In genomic region chr22:20507253-20508066, GRCh38 we compare ENCODE assay signal across 8 cellular contexts. TPM values are rescaled to one million over a fixed set of nuclear protein-coding genes. Genes with fewer than 3 reads are reported as not detected.
DNase-seq lines count a peak whose midpoint lies in the region; ATAC-seq, FAIRE-seq and TF ChIP-seq lines count a peak whose summit lies in the region.

Gene MED15, plus strand, starts transcription at chr22:20507610. Its CDS starts 69 bp downstream, at chr22:20507679.

- H3F3A ChIP-seq in PC-9 (ENCODE audit: insufficient read depth, low read depth): peaks cover 36% of the 10 kb centered on the region

- H3K4ac ChIP-seq in IMR-90 (ENCODE audit: low read depth, low read length): peak within 1 kb of the TSS; percentile 93

- no peaks in the 10 kb centered on the region for H3K27me3 ChIP-seq in IMR-90 (ENCODE audit: control insufficient read depth, insufficient read depth, low read length)
- no peaks in the 10 kb centered on the region for H3K27me3 ChIP-seq in PC-9 (ENCODE audit: insufficient read depth, low read depth)
- no peaks in the 10 kb centered on the region for H3K27me3 ChIP-seq in esophagus (ENCODE audit: control insufficient read depth in 1 of 2, insufficient read depth in 2 of 2, low read length in 2 of 2)
- no peaks in the 10 kb centered on the region for H3K27me3 ChIP-seq in muscle layer of colon (ENCODE audit: control insufficient read depth in 1 of 2, insufficient read depth in 2 of 2, low read length in 2 of 2)

- peaks cover 49% of the 10 kb centered on the region for H3K79me2 ChIP-seq in PC-9 (ENCODE audit: low read depth)

- H2BK120ac ChIP-seq in IMR-90 (ENCODE audit: low read depth, low read length): peak within 1 kb of the TSS; percentile 87

- peak within 1 kb of the TSS; percentile 99 for H2AK5ac ChIP-seq in IMR-90 (ENCODE audit: low read depth, low read length)

- H3K4me1 ChIP-seq in IMR-90 (ENCODE audit: control insufficient read depth, insufficient read depth, low read length) (peaks cover 18% of the 10 kb centered on the region), PC-9 (replicated peaks; ENCODE audit: insufficient read depth) (peaks cover 35% of the 10 kb centered on the region), esophagus (ENCODE audit: control insufficient read depth in 2 of 2, insufficient read depth in 2 of 2, low read length in 1 of 2) (peaks cover 5 to 12% of the 10 kb centered on the region in 2 donors), muscle layer of colon (ENCODE audit: insufficient read depth, low read length) (peaks cover 35% of the 10 kb centered on the region)

- peak within 1 kb of the TSS; percentile 94 for H2BK5ac ChIP-seq in IMR-90 (ENCODE audit: low read depth, low read length, poor library complexity, severe bottlenecking)

- H3K4me2 ChIP-seq in IMR-90 (ENCODE audit: low read depth, low read length): peak within 1 kb of the TSS; percentile 96
- peak within 1 kb of the TSS; percentile 100 for H3K4me2 ChIP-seq in PC-9

- peak within 1 kb of the TSS; percentile 82 for H3K14ac ChIP-seq in IMR-90 (replicated peaks; ENCODE audit: low read depth, low read length)

- H3K36me3 ChIP-seq in IMR-90 (ENCODE audit: control insufficient read depth, insufficient read depth, low read length) (peaks cover 4% of the 10 kb centered on the region; the same call in 1 of the 2 replicates), PC-9 (ENCODE audit: low read depth) (no peaks in the 10 kb centered on the region), esophagus (ENCODE audit: control insufficient read depth in 2 of 2, insufficient read depth in 2 of 2, low read length in 1 of 2) (no peaks in the 10 kb centered on the region), muscle layer of colon (ENCODE audit: insufficient read depth, low read length) (no peaks in the 10 kb centered on the region)

- H3K9ac ChIP-seq in IMR-90 (ENCODE audit: low read depth, low read length): peak within 1 kb of the TSS; percentile 97
- peak within 1 kb of the TSS; percentile 88 for H3K9ac ChIP-seq in muscle layer of colon (ENCODE audit: low read length)

- H3K79me1 ChIP-seq in IMR-90 (ENCODE audit: low read depth in 1 of 2, low read length in 2 of 2): peaks cover 3 to 39% of the 10 kb centered on the region in 2 experiments

- peak within 1 kb of the TSS; percentile 98 for H3K56ac ChIP-seq in IMR-90 (ENCODE audit: extremely low read depth, insufficient read depth, low read length)

- H3K4me3 ChIP-seq in IMR-90 (ENCODE audit: insufficient read depth, low read depth, low read length) (peak within 1 kb of the TSS; percentile 78), PC-9 (peak within 1 kb of the TSS; percentile 66), esophagus (ENCODE audit: low read depth in 1 of 2, low read length in 2 of 2) (peak within 1 kb of the TSS; percentile 61 to 90), muscle layer of colon (ENCODE audit: low read depth in 1 of 2, low read length in 2 of 2) (peak within 1 kb of the TSS; percentile 73 to 97)

- H3K9me1 ChIP-seq in IMR-90 (ENCODE audit: insufficient read depth, low read length): peaks cover 15% of the 10 kb centered on the region

- intact Hi-C loops in IMR-90 (cut with micrococcal nuclease) (loop anchor here (5.0 kb wide), 2 partner anchors 45 to 60 kb away; no protein-coding TSS in a partner anchor), PC-9 (cut with micrococcal nuclease; ENCODE audit: unreplicated experiment) (no loop called here)

- H4K20me1 ChIP-seq in IMR-90 (ENCODE audit: insufficient read depth, low read length) (peaks cover 43% of the 10 kb centered on the region), PC-9 (ENCODE audit: insufficient read depth) (no peaks in the 10 kb centered on the region; the same call in 1 of the 2 replicates)

- BruUV-seq in IMR-90 (replicated peaks; lab: Mats Ljungman, UMichigan) (no TSS peak), PC-9 (replicated peaks; lab: Mats Ljungman, UMichigan) (TSS peak; percentile 51)

- H3K18ac ChIP-seq in IMR-90 (ENCODE audit: low read depth, low read length): peak within 1 kb of the TSS; percentile 87

- H3K9me3 ChIP-seq in IMR-90 (ENCODE audit: control insufficient read depth, insufficient read depth, low read length) (no peaks in the 10 kb centered on the region), PC-9 (ENCODE audit: insufficient read depth, low read depth) (no peaks in the 10 kb centered on the region), esophagus (ENCODE audit: control insufficient read depth in 2 of 2, insufficient read depth in 1 of 2, low read depth in 1 of 2, low read length in 1 of 2) (no peaks in the 10 kb centered on the region), muscle layer of colon (ENCODE audit: low read length) (no peaks in the 10 kb centered on the region)

- peak within 1 kb of the TSS; percentile 94 for H4K91ac ChIP-seq in IMR-90 (ENCODE audit: insufficient read depth, low read depth, low read length)

- DNase-seq in D721Med (ENCODE audit: insufficient read length, low spot score) (peak; percentile 73), IMR-90 (peak; percentile 89), PC-9 (peak; percentile 74 to 76)
- DNase-seq in activated T-cell treated with anti-CD3 and anti-CD28 coated beads, Interleukin-2, amount 50 U/mL, for 1 hour: peak; percentile 84
- peak; percentile 77 for DNase-seq in stimulated activated CD8-positive, alpha-beta memory T cell treated with anti-CD3 and anti-CD28 coated beads, Interleukin-7, amount 100 ng/mL, for 24 hours (ENCODE audit: low read depth)

- H4K8ac ChIP-seq in IMR-90 (ENCODE audit: low read depth in 2 of 2, low read length in 2 of 2): peak within 1 kb of the TSS; percentile 81 to 96

- H2AFZ ChIP-seq in IMR-90 (replicated peaks; ENCODE audit: low read length, poor library complexity) (peak within 1 kb of the TSS; percentile 93), PC-9 (peak within 1 kb of the TSS; percentile 72; the same call in 1 of the 2 replicates)

- no peak for FAIRE-seq in D721Med (lab: Jason Lieb, UNC)

- H3K9me2 ChIP-seq in PC-9 (ENCODE audit: insufficient read depth): no peaks in the 10 kb centered on the region

- H2BK15ac ChIP-seq in IMR-90 (ENCODE audit: low read depth, low read length): peak within 1 kb of the TSS; percentile 92; the same call in 2 of the 3 replicates

- WGBS in IMR-90 (ENCODE audit: extremely low coverage in 2 of 2, insufficient read length in 1 of 2), 2 experiments: 0% methylated on average over 31 of the region's 58 CpGs; no CpG with 5 or more reads in 1 of the 2 experiments
- WGBS in esophagus, 2 donors: 1% methylated on average over 58 of the region's 58 CpGs

- peak; percentile 95 for TF ChIP-seq POLR2A in IMR-90 (IDR thresholded peaks at IDR 0.05; ENCODE audit: low read depth, low read length)

- H3K23ac ChIP-seq in IMR-90 (ENCODE audit: low read depth, low read length): peak within 1 kb of the TSS; percentile 88

- CTCF ChIA-PET in IMR-90 (lab: Yijun Ruan, JAX) (no interaction called here), PC-9 (lab: Charles Lee) (no interaction called here)

- 0 out of 2 replicates have a peak, but pooled peaks have one; percentile 26 for TF ChIP-seq RAD21 in IMR-90 (IDR thresholded peaks at IDR 0.05; ENCODE audit: low read length)

- ATAC-seq in GM21447 (IDR thresholded peaks at IDR 0.05; ENCODE audit: unreplicated experiment) (peak; percentile 87), IMR-90 (ENCODE audit: low read depth) (peak; percentile 73)

- POLR2A ChIA-PET in IMR-90 (lab: Charles Lee; ENCODE audit: unreplicated experiment) (interaction anchor here (0.6 kb wide), 1 partner anchor 12 kb away, joined by 3 read pairs; the partner anchor contains the start of gene KLHL22), PC-9 (lab: Charles Lee; ENCODE audit: unreplicated experiment) (interaction anchor here (0.7 kb wide), 1 partner anchor 62 kb away, joined by 5 read pairs; no protein-coding TSS in a partner anchor)

- in situ Hi-C loops in IMR-90 (cut with MboI; ENCODE audit: low sequenced_read_pairs): no loop called here

- dilution Hi-C loops in IMR-90 (cut with HindIII; ENCODE audit: low sequenced_read_pairs, unreplicated experiment): no loop called here

- TF ChIP-seq CTCF in D721Med (IDR thresholded peaks at IDR 0.05; ENCODE audit: insufficient read depth, missing control alignments) (no peak), IMR-90 (conservative IDR thresholded peaks at IDR 0.05; ENCODE audit: low read depth, low read length) (no peak), PC-9 (conservative IDR thresholded peaks at IDR 0.05) (no peak)

- peak within 1 kb of the TSS; percentile 99 for H2AK9ac ChIP-seq in IMR-90 (replicated peaks; ENCODE audit: low read depth, low read length, poor library complexity)

- H3K27ac ChIP-seq in IMR-90 (ENCODE audit: insufficient read depth, low read length) (peak within 1 kb of the TSS; percentile 97), PC-9 (peak within 1 kb of the TSS; percentile 98), esophagus (ENCODE audit: low read depth in 2 of 2, low read length in 1 of 2) (peak within 1 kb of the TSS; percentile 93 to 95), muscle layer of colon (ENCODE audit: low read depth, low read length) (peak within 1 kb of the TSS; percentile 99)

- H4K5ac ChIP-seq in IMR-90 (ENCODE audit: low read depth, low read length): peak within 1 kb of the TSS; percentile 83

- H2BK20ac ChIP-seq in IMR-90 (ENCODE audit: low read depth, low read length): no peak within 1 kb of the TSS

TF ChIP-seq in IMR-90, 13 proteins besides CTCF, POLR2A, EP300 and RAD21 (continues in another document):
- TF ChIP-seq SMC3 (IDR thresholded peaks at IDR 0.05; ENCODE audit: low read depth, low read length) (peak; percentile 18; the same call in 1 of the 2 replicates), NFE2L2 (IDR thresholded peaks at IDR 0.05; ENCODE audit: low read depth, low read length) (no peak), CHD1 (IDR thresholded peaks at IDR 0.05; ENCODE audit: low read depth, low read length) (peak; percentile 95), MXI1 (IDR thresholded peaks at IDR 0.05; ENCODE audit: borderline replicate concordance, low read depth, low read length) (peak; percentile 46; the same call in 1 of the 2 replicates), USF2 (IDR thresholded peaks at IDR 0.05; ENCODE audit: low read depth, low read length) (no peak), MAZ (IDR thresholded peaks at IDR 0.05; ENCODE audit: borderline replicate concordance, low read depth, low read length) (peak; percentile 36), BHLHE40 (IDR thresholded peaks at IDR 0.05; ENCODE audit: low read depth, low read length) (peak; percentile 16; the same call in 1 of the 2 replicates), FOS (IDR thresholded peaks at IDR 0.05; ENCODE audit: low read depth, low read length) (peak; percentile 54; the same call in 1 of the 2 replicates)

RNA-seq across cellular contexts. Expression of gene MED15, which starts in this region (rescaled TPM):
- total RNA-seq in IMR-90 (2012; rRNA removed) (19.0 and 22.8 TPM in 2 replicates), PC-9 (2021) (82.0 and 87.9 TPM in 2 replicates)
- polyA plus RNA-seq in IMR-90 (2012; rRNA removed) (68.8 and 71.5 TPM in 2 replicates), esophagus (10 to 100 TPM; 31.0 to 55.9 TPM)
- 43.1 and 81.0 TPM in 2 replicates for polyA plus RNA-seq in IMR-90 (2012; cell fraction: cytosol; rRNA removed)
- 269 and 514 TPM in 2 replicates for polyA plus RNA-seq in IMR-90 (2012; cell fraction: nucleus; rRNA removed; ENCODE audit: low replicate concordance)

Comparison
In these comparisons a context has a peak if more than half of its experiments do, and no peak if none do; other contexts are left out.
1. Peak in every context shown above with its lines: DNase-seq, ATAC-seq, H3K4me3 ChIP-seq and H3K27ac ChIP-seq.